8 cellular contexts compared by ENCODE assay signal in genomic region chr6:142819603-142820335, GRCh38.
A peak's percentile ranks its signal among the peaks of the same experiment; 100 is the strongest.
DNase-seq lines count a peak whose midpoint lies in the region; ATAC-seq and TF ChIP-seq lines count a peak whose summit lies in the region.

No MANE protein-coding gene starts in this region.

- no peaks in the 10 kb centered on the region for H3K9me3 ChIP-seq in CD4-positive, CD25-positive, alpha-beta regulatory T cell (ENCODE audit: control insufficient read depth in 2 of 2, low read length in 2 of 2)

- intact Hi-C loops in natural killer cell (cut with micrococcal nuclease), result loop anchor here (1.0 to 5.0 kb wide), 2 partner anchors 38 to 124 kb away; no protein-coding TSS in a partner anchor

- H3K4me3 ChIP-seq in CD4-positive, CD25-positive, alpha-beta regulatory T cell (ENCODE audit: low read depth, low read length), result peak overlapping the region; percentile 79

- H3K36me3 ChIP-seq in CD4-positive, CD25-positive, alpha-beta regulatory T cell (ENCODE audit: control insufficient read depth, insufficient read depth, low read length), result peaks cover 5% of the 10 kb centered on the region

- peak overlapping the region; percentile 89 to 97 (median 96) for H3K27ac Mint-ChIP-seq in CD4-positive, CD25-positive, alpha-beta regulatory T cell
- H3K27ac Mint-ChIP-seq in T-helper 2 cell treated with Interferon-gamma antibody and Interleukin-4, amounts not matched to agents 5 μg/mL and 100 μg/mL, for 36 hours, result peak overlapping the region; percentile 91
- peak overlapping the region; percentile 92 to 97 for H3K27ac Mint-ChIP-seq in natural killer cell

- peaks cover 0 to 5% (median 0%) of the 10 kb centered on the region in 7 donors for H3K9me3 Mint-ChIP-seq in CD4-positive, CD25-positive, alpha-beta regulatory T cell
- no peaks in the 10 kb centered on the region for H3K9me3 Mint-ChIP-seq in T-helper 2 cell treated with Interferon-gamma antibody and Interleukin-4, amounts not matched to agents 5 μg/mL and 100 μg/mL, for 36 hours
- H3K9me3 Mint-ChIP-seq in natural killer cell, result no peaks in the 10 kb centered on the region

- peak overlapping the region; percentile 83 for H3K27ac ChIP-seq in CD4-positive, CD25-positive, alpha-beta regulatory T cell (ENCODE audit: insufficient read depth, low read length, poor library complexity, severe bottlenecking)

- H3K4me1 Mint-ChIP-seq in CD4-positive, CD25-positive, alpha-beta regulatory T cell, result peaks cover 47 to 90% (median 65%) of the 10 kb centered on the region in 4 donors
- H3K4me1 Mint-ChIP-seq in T-helper 2 cell treated with Interferon-gamma antibody and Interleukin-4, amounts not matched to agents 5 μg/mL and 100 μg/mL, for 36 hours (ENCODE audit: low read depth), result peaks cover 51% of the 10 kb centered on the region
- H3K4me1 Mint-ChIP-seq in natural killer cell, result peaks cover 27 to 52% of the 10 kb centered on the region in 2 donors

- peak; percentile 30 to 38 for ATAC-seq in CD4-positive, CD25-positive, alpha-beta regulatory T cell (ENCODE audit: low read depth in 2 of 2)
- ATAC-seq in GM19328 (IDR thresholded peaks at IDR 0.05; ENCODE audit: unreplicated experiment) (peak; percentile 62), HG03432 (IDR thresholded peaks at IDR 0.05; ENCODE audit: unreplicated experiment) (peak; percentile 68), natural killer cell (peak; percentile 82 to 90 (median 83))

- H3K36me3 Mint-ChIP-seq in CD4-positive, CD25-positive, alpha-beta regulatory T cell, result peaks cover 34% of the 10 kb centered on the region
- peaks cover 15% of the 10 kb centered on the region for H3K36me3 Mint-ChIP-seq in T-helper 2 cell treated with Interferon-gamma antibody and Interleukin-4, amounts not matched to agents 5 μg/mL and 100 μg/mL, for 36 hours (ENCODE audit: low read depth)
- H3K36me3 Mint-ChIP-seq in natural killer cell, result no peaks in the 10 kb centered on the region

- peak overlapping the region; percentile 80 to 96 (median 86) for H3K4me3 Mint-ChIP-seq in CD4-positive, CD25-positive, alpha-beta regulatory T cell
- H3K4me3 Mint-ChIP-seq in T-helper 2 cell treated with Interferon-gamma antibody and Interleukin-4, amounts not matched to agents 5 μg/mL and 100 μg/mL, for 36 hours, result peak overlapping the region; percentile 86
- H3K4me3 Mint-ChIP-seq in natural killer cell, result peak overlapping the region; percentile 95

- H3K27me3 Mint-ChIP-seq in CD4-positive, CD25-positive, alpha-beta regulatory T cell, result no peaks in the 10 kb centered on the region
- H3K27me3 Mint-ChIP-seq in T-helper 2 cell treated with Interferon-gamma antibody and Interleukin-4, amounts not matched to agents 5 μg/mL and 100 μg/mL, for 36 hours (ENCODE audit: low read depth), result no peaks in the 10 kb centered on the region
- no peaks in the 10 kb centered on the region for H3K27me3 Mint-ChIP-seq in natural killer cell (ENCODE audit: low read depth in 2 of 2)

- TF ChIP-seq CTCF in natural killer cell (IDR thresholded peaks at IDR 0.05), result no peak

- H3K4me1 ChIP-seq in CD4-positive, CD25-positive, alpha-beta regulatory T cell (ENCODE audit: control insufficient read depth, insufficient read depth, low read length, poor library complexity, severe bottlenecking), result peaks cover 60% of the 10 kb centered on the region

- H3K27me3 ChIP-seq in CD4-positive, CD25-positive, alpha-beta regulatory T cell (ENCODE audit: control insufficient read depth, insufficient read depth, low read length), result no peaks in the 10 kb centered on the region

- DNase-seq in CD4-positive, CD25-positive, alpha-beta regulatory T cell, result peak; percentile 36 to 66 (median 40)
- DNase-seq in T-helper 2 cell treated with Interferon-gamma antibody and Interleukin-4, amounts not matched to agents 5 μg/mL and 100 μg/mL, for 36 hours (ENCODE audit: low spot score), result peak; percentile 63
- DNase-seq in dermis microvascular lymphatic vessel endothelial cell (ENCODE audit: low read depth in 2 of 2), result peak; percentile 95 to 98
- DNase-seq in natural killer cell, result no peak
- no peak for DNase-seq in foreskin melanocyte
- no peak for DNase-seq in hepatic stellate cell (ENCODE audit: low spot score)

Comparison
In these comparisons a context has a peak if more than half of its experiments do, and no peak if none do; other contexts are left out.
1. DNase-seq: peak in CD4-positive, CD25-positive, alpha-beta regulatory T cell (3 of 3), T-helper 2 cell treated with Interferon-gamma antibody and Interleukin-4, amounts not matched to agents 5 μg/mL and 100 μg/mL, for 36 hours (single experiment) and dermis microvascular lymphatic vessel endothelial cell (2 of 2); none in natural killer cell (single experiment), foreskin melanocyte (single experiment) and hepatic stellate cell (single experiment).
2. Peak in every context shown above with its lines, with median percentiles within 50 percentile points of each other: ATAC-seq, H3K27ac Mint-ChIP-seq and H3K4me3 Mint-ChIP-seq.